8 cellular contexts compared by ENCODE assay signal in genomic region chr1:54499097-54500029, GRCh38. TPM values are rescaled to one million over a fixed set of nuclear protein-coding genes. Genes with fewer than 3 reads are reported as not detected.
DNase-seq lines count a peak whose midpoint lies in the region; ATAC-seq, FAIRE-seq and TF ChIP-seq lines count a peak whose summit lies in the region.

No MANE protein-coding gene starts in this region.

- no peaks in the 10 kb centered on the region for H3K9me3 ChIP-seq in body of pancreas
- no peaks in the 10 kb centered on the region for H3K9me3 ChIP-seq in iPS-20b (ENCODE audit: insufficient read depth, low read depth, low read length)
- no peaks in the 10 kb centered on the region for H3K9me3 ChIP-seq in small intestine (ENCODE audit: control insufficient read depth, low read depth)

- H3K4me1 ChIP-seq in body of pancreas (peaks cover 16% of the 10 kb centered on the region), iPS-20b (ENCODE audit: insufficient read depth, low read length) (peaks cover 14% of the 10 kb centered on the region; the same call in 1 of the 2 replicates), small intestine (ENCODE audit: control insufficient read depth in 2 of 2, insufficient read depth in 1 of 2, low read depth in 1 of 2, low read length in 1 of 2) (no peaks in the 10 kb centered on the region)

- H3K27ac ChIP-seq in body of pancreas (no peak overlapping the region), iPS-20b (ENCODE audit: low read length) (no peak overlapping the region), small intestine (ENCODE audit: low read depth in 1 of 2, low read length in 1 of 2) (no peak overlapping the region)

- H3K27me3 ChIP-seq in body of pancreas, result no peaks in the 10 kb centered on the region
- H3K27me3 ChIP-seq in iPS-20b (ENCODE audit: insufficient read depth, low read length), result peaks cover 16% of the 10 kb centered on the region
- no peaks in the 10 kb centered on the region for H3K27me3 ChIP-seq in small intestine (ENCODE audit: control insufficient read depth in 2 of 2, insufficient read depth in 2 of 2, low read length in 2 of 2)

- no peak for TF ChIP-seq POLR2A in body of pancreas (IDR thresholded peaks at IDR 0.05)

- WGBS in body of pancreas, 2 donors, result 0 to 2% methylated on average over 2 to 56 of the region's 57 CpGs
- WGBS in small intestine, 3 donors, result 2 to 4% (median 3%) methylated on average over 41 to 57 of the region's 57 CpGs

- peak overlapping the region; percentile 42; the same call in 1 of the 2 replicates for H3K9ac ChIP-seq in iPS-20b (ENCODE audit: low read depth, low read length)

- no peak for FAIRE-seq in small intestine (lab: Jason Lieb, UNC)

- ATAC-seq in body of pancreas (peak; percentile 73), HG03521 (IDR thresholded peaks at IDR 0.05; ENCODE audit: unreplicated experiment) (no peak)

- TF ChIP-seq CTCF in body of pancreas (IDR thresholded peaks at IDR 0.05), result peak; percentile 19 to 57 (median 31)

- intact Hi-C loops in body of pancreas (cut with DNase I), result loop anchor here (10.0 kb wide), 2 partner anchors 195 to 315 kb away; no protein-coding TSS in a partner anchor

- DNase-seq in activated CD4-positive, alpha-beta T cell treated with anti-CD3 and anti-CD28 coated beads for 48 hours, result peak; percentile 38
- no peak for DNase-seq in activated CD4-positive, alpha-beta T cell treated with anti-CD3 and anti-CD28 coated beads, Interleukin-2, amount 50 U/mL, for 4 hours
- DNase-seq in NCI-H748 (lab: John Stamatoyannopoulos, UW; ENCODE audit: unreplicated experiment) (peak; percentile 81), body of pancreas (peak; percentile 44 to 62 (median 53)), small intestine (peak; percentile 50), 8988T (no peak)

- H3K36me3 ChIP-seq in body of pancreas (replicated peaks in 1 of 2; ENCODE audit: insufficient read depth in 1 of 2, low read depth in 2 of 2) (no peaks in the 10 kb centered on the region), iPS-20b (ENCODE audit: insufficient read depth, low read depth, low read length) (no peaks in the 10 kb centered on the region), small intestine (ENCODE audit: control insufficient read depth in 2 of 2, insufficient read depth in 2 of 2, low read length in 2 of 2) (no peaks in the 10 kb centered on the region)

- H3K4me3 ChIP-seq in body of pancreas, result no peak overlapping the region
- peak overlapping the region; percentile 65 for H3K4me3 ChIP-seq in iPS-20b (ENCODE audit: low read length)
- H3K4me3 ChIP-seq in small intestine (ENCODE audit: low read depth in 1 of 2, low read length in 2 of 2), result peak overlapping the region in 1 of 2 donors; percentile 39

RNA-seq across cellular contexts. Expression of gene ACOT11, which starts 48.7 kb away (rescaled TPM):
- total RNA-seq in body of pancreas, result 1 to 10 TPM; 3.9 to 6.3 TPM
- 100 to 1,000 TPM in 1 of 3 donors, 10 to 100 TPM in 2; 30.4 to 101 (median 58.9) TPM for polyA plus RNA-seq in small intestine

Comparison
In these comparisons a context has a peak if more than half of its experiments do, and no peak if none do; other contexts are left out.
1. DNase-seq: peak in activated CD4-positive, alpha-beta T cell treated with anti-CD3 and anti-CD28 coated beads for 48 hours (single experiment), NCI-H748 (single experiment), body of pancreas (4 of 4) and small intestine (single experiment); none in activated CD4-positive, alpha-beta T cell treated with anti-CD3 and anti-CD28 coated beads, Interleukin-2, amount 50 U/mL, for 4 hours (0 of 2) and 8988T (single experiment).